In the genomic region with DNA sequence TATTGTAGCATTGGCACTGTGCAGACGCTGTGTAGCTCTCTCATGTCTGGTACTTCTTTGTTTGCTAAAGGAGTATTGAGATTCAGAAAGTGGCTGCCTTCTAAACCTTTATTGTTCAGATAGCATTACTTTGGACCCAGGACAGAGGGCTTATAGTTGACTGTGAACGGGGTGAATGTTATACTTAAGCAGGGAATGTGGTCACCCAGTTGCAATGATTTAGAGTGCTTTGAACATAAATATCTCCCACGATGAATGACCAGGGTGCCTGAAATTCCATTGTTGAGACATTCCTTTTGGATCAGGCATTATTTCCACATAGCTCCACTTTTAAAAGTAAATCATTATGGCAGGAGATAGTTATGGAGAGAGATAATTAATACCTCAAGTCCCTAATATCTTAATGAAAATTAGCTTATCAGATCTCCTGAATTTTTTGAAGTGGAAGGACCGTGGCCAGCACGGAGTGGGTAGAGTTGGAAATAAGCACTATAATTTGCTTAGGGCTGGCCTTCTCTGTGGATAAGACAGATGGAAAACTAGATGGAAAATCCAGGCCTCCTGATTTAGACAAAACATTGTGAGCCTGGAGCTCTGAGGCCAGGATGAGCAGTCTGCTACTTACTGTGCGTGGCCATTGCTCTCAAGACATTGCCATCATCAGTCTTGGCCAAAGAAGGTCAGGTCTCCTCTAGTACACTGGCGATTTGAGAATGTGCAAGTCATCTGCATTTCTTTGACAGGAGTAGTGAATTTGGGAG, we compare ENCODE assay signal across 10 cellular contexts.
DNase-seq lines count a peak whose midpoint lies in the region; ATAC-seq, FAIRE-seq and TF ChIP-seq lines count a peak whose summit lies in the region.
"Had no signal": no experiment of that assay in that cellular context is flagged by ENCODE, and none has a peak within 500 bp of the region (broad histone marks: within the 10 kb centered on the region; RNA-seq: fewer than 3 reads in every experiment).

No MANE protein-coding gene starts in this region.

- no peak overlapping the region for H3K4me3 ChIP-seq in fibroblast of pulmonary artery (replicated peaks; ENCODE audit: low read depth, low read length)
- no peak overlapping the region for H3K4me3 ChIP-seq in skeletal muscle satellite cell (ENCODE audit: low read length)

- TF ChIP-seq CTCF in fibroblast of pulmonary artery (IDR thresholded peaks at IDR 0.05; ENCODE audit: low read length, missing control alignments): no peak

- peak overlapping the region; percentile 11 for H3K9ac ChIP-seq in skeletal muscle satellite cell (ENCODE audit: low read depth, low read length)

- H3K9me3 ChIP-seq in skeletal muscle satellite cell (replicated peaks; ENCODE audit: low read length): no peaks in the 10 kb centered on the region

- FAIRE-seq in RCC 7860 (lab: Jason Lieb, UNC): peak; percentile 15

- ATAC-seq in HG02885 (IDR thresholded peaks at IDR 0.05; ENCODE audit: poor library complexity, unreplicated experiment) (no peak), GM19455 (IDR thresholded peaks at IDR 0.05; ENCODE audit: unreplicated experiment) (no peak), GM18517 (IDR thresholded peaks at IDR 0.05; ENCODE audit: unreplicated experiment) (no peak)

- H3K27me3 ChIP-seq in skeletal muscle satellite cell (ENCODE audit: control insufficient read depth, insufficient read depth, low read length): no peaks in the 10 kb centered on the region

- H3K4me1 ChIP-seq in skeletal muscle satellite cell (ENCODE audit: control insufficient read depth, insufficient read depth, low read length): peaks cover 40% of the 10 kb centered on the region

- H3K36me3 ChIP-seq in skeletal muscle satellite cell (ENCODE audit: insufficient read depth, low read length): no peaks in the 10 kb centered on the region

- H3K4me2 ChIP-seq in skeletal muscle satellite cell (ENCODE audit: low read length): no peak overlapping the region

- DNase-seq in GM03348 (ENCODE audit: low spot score): peak; percentile 87
- DNase-seq in RCC 7860 (ENCODE audit: low spot score): peak; percentile 57
- peak; percentile 84 for DNase-seq in fibroblast of pulmonary artery (ENCODE audit: low read depth)
- no peak for DNase-seq in NCI-H2081 treated with DMSO at 0.1 percent for 48 hours (lab: John Stamatoyannopoulos, UW)
- DNase-seq: activated naive CD4-positive, alpha-beta T cell treated with Interleukin-2 at 50 U/mL for 16 hours; NCI-H1417 treated with DMSO at 0.1 percent for 48 hours had no signal
